Comparison of ENCODE assay signal across 8 cellular contexts in the genomic region with DNA sequence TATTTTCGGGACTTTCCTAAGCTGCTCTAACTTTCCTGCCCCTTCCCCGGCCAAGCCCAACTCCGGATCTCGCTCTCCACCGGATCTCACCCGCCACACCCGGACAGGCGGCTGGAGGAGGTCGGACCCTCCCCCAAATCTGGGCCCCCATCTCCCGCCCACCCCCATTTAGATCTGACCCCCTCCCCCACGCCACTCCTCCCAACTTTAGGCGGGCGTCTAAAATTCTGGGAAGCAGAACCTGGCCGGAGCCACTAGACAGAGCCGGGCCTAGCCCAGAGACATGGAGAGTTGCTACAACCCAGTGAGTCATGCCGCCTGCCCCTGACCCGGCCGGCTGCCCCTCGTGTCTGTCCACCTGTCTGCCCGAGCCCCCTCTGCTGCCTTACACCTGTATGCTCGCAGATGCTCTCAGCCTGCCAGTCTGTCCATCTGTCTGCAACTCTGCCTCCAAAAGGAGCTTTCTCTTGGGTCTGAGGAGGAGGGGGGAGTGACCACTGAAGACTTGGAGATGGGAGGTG. TPM values are rescaled to one million over a fixed set of nuclear protein-coding genes. Genes with fewer than 3 reads are reported as not detected.
A peak's percentile ranks its signal among the peaks of the same experiment; 100 is the strongest.
DNase-seq lines count a peak whose midpoint lies in the region; ATAC-seq and TF ChIP-seq lines count a peak whose summit lies in the region.

A gene (plus strand): TSS at position 29 of the 521 bp plus-strand sequence. CDS start 255 bp downstream, at position 284.

- H3K36me3 ChIP-seq in OCI-LY3 (replicated peaks; ENCODE audit: low read depth, low read length) = peaks cover 37% of the 10 kb centered on the region
- peaks cover 14 to 20% of the 10 kb centered on the region in 2 donors for H3K36me3 ChIP-seq in muscle layer of duodenum (ENCODE audit: control insufficient read depth in 1 of 2, insufficient read depth in 2 of 2, low read length in 2 of 2)

- no peak for ATAC-seq in effector memory CD8-positive, alpha-beta T cell (replicated peaks)
- ATAC-seq in HG03521 (IDR thresholded peaks at IDR 0.05; ENCODE audit: unreplicated experiment) = no peak
- ATAC-seq in GM21529 (IDR thresholded peaks at IDR 0.05; ENCODE audit: unreplicated experiment) = no peak

- peaks cover 84% of the 10 kb centered on the region for H3K36me3 Mint-ChIP-seq in effector memory CD8-positive, alpha-beta T cell (ENCODE audit: insufficient read depth)

- in situ Hi-C loops in Caki2 (cut with HindIII; ENCODE audit: low pct_unique_long_range_greater_than_20kb, low sequenced_read_pairs) = no loop called here

- DNase-seq in Caki2 (ENCODE audit: low read depth) (no peak), SHP77 treated with DMSO at 0.1 percent for 48 hours (lab: John Stamatoyannopoulos, UW) (no peak)
- DNase-seq in effector memory CD8-positive, alpha-beta T cell = no peak
- no peak for DNase-seq in stimulated activated CD4-positive, alpha-beta T cell treated with anti-CD3 and anti-CD28 coated beads, Interleukin-12 subunit alpha, Interleukin-12 subunit beta, amount 100 ng/mL, for 4 hours

- H3K27me3 Mint-ChIP-seq in effector memory CD8-positive, alpha-beta T cell = no peaks in the 10 kb centered on the region

- H3K27me3 ChIP-seq in OCI-LY3 (ENCODE audit: low read depth, low read length) = no peaks in the 10 kb centered on the region
- no peaks in the 10 kb centered on the region for H3K27me3 ChIP-seq in muscle layer of duodenum (ENCODE audit: low read depth, low read length)

- H3K4me1 ChIP-seq in OCI-LY3 (ENCODE audit: low read length) (peaks cover 43% of the 10 kb centered on the region), muscle layer of duodenum (ENCODE audit: control insufficient read depth in 1 of 2, insufficient read depth in 2 of 2, low read length in 2 of 2) (peaks cover 10 to 51% of the 10 kb centered on the region in 2 donors)

- peaks cover 35 to 45% of the 10 kb centered on the region in 2 donors for H3K4me1 Mint-ChIP-seq in effector memory CD8-positive, alpha-beta T cell (ENCODE audit: low read depth in 2 of 2)

- peaks cover 9% of the 10 kb centered on the region for H4K20me1 ChIP-seq in OCI-LY3 (ENCODE audit: insufficient read depth, low read length)

- peaks cover 45% of the 10 kb centered on the region for H3K79me2 ChIP-seq in OCI-LY3 (ENCODE audit: low read length)

- H3K9ac ChIP-seq in OCI-LY3 (ENCODE audit: low read length) = peak within 1 kb of the TSS; percentile 99

- H3K9me3 Mint-ChIP-seq in effector memory CD8-positive, alpha-beta T cell = no peaks in the 10 kb centered on the region

- TF ChIP-seq CTCF in OCI-LY3 (IDR thresholded peaks at IDR 0.05; ENCODE audit: low read depth, low read length) = no peak

- H3K27ac ChIP-seq in OCI-LY3 (ENCODE audit: low read length) (peak within 1 kb of the TSS; percentile 97), muscle layer of duodenum (ENCODE audit: low read length) (peak within 1 kb of the TSS; percentile 90)

- H3K4me3 Mint-ChIP-seq in effector memory CD8-positive, alpha-beta T cell = peak within 1 kb of the TSS; percentile 90 to 94

- H3K4me2 ChIP-seq in OCI-LY3 (ENCODE audit: low read length) = peak within 1 kb of the TSS; percentile 95

- peak within 1 kb of the TSS; percentile 100 for H3K27ac Mint-ChIP-seq in effector memory CD8-positive, alpha-beta T cell

- H2AFZ ChIP-seq in OCI-LY3 (ENCODE audit: low read depth, low read length) = no peak within 1 kb of the TSS; the same call in 1 of the 2 replicates

- H3K4me3 ChIP-seq in OCI-LY3 (ENCODE audit: low read length) = peak within 1 kb of the TSS; percentile 93
- peak within 1 kb of the TSS; percentile 77 to 84 for H3K4me3 ChIP-seq in muscle layer of duodenum (ENCODE audit: low read depth in 1 of 2, low read length in 2 of 2)

- H3K9me3 ChIP-seq in OCI-LY3 (ENCODE audit: insufficient read depth, low read length) = no peaks in the 10 kb centered on the region
- H3K9me3 ChIP-seq in muscle layer of duodenum (ENCODE audit: control insufficient read depth in 1 of 2, low read length in 2 of 2) = no peaks in the 10 kb centered on the region

RNA-seq across cellular contexts. Expression of the gene that starts here (rescaled TPM):
- 47.8 and 50.8 TPM in 2 replicates for total RNA-seq in Caki2 (2014; rRNA removed; shearing (Covaris generic); ENCODE audit: low replicate concordance)
